In genomic region chr5:83522431-83522830, GRCh38 we compare ENCODE assay signal across 1 cellular context.
TF ChIP-seq lines count a peak whose summit lies in the region.

No MANE protein-coding gene starts in this region.

TF ChIP-seq in WTC11, 78 proteins besides CTCF, POLR2A, EP300 and RAD21 (continued from another document):
- no peak for TF ChIP-seq ARID4B (CRISPR knock-in tag; IDR thresholded peaks at IDR 0.05; ENCODE audit: borderline replicate concordance)
TF ChIP-seq in WTC11: peak in this region for 0.
